Comparison of ENCODE assay signal across 8 cellular contexts in the genomic region with DNA sequence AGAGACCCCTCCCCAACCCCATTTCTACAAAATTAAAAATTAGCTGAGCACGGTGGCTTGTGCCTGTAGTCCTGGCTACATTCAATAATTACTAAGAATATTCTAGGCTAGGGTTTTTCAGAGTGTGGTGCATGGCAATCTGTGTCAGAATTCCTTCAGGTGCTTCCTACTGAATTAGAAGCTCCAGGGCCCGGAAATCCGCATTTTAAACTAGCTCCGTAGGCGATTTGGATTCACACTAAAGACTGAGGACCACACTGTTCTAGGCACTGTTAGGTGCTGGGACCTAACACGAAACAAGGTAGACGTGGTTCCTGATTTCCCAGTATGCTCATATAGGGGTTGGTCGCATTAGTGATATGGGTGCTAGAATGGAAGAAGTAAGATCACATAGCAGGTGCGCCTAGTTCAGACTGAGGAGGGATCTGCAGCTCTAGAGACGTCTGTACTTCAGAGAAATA. TPM values are rescaled to one million over a fixed set of nuclear protein-coding genes. Genes with fewer than 3 reads are reported as not detected.
DNase-seq lines count a peak whose midpoint lies in the region; ATAC-seq and TF ChIP-seq lines count a peak whose summit lies in the region.

No MANE protein-coding gene starts in this region.

- H3K27me3 Mint-ChIP-seq in activated naive CD8-positive, alpha-beta T cell = no peaks in the 10 kb centered on the region

- no peak for TF ChIP-seq POLR2A in thyroid gland (IDR thresholded peaks at IDR 0.05)
- TF ChIP-seq POLR2A in erythroblast (IDR thresholded peaks at IDR 0.05; ENCODE audit: low read length) = no peak

- no peaks in the 10 kb centered on the region for H3K27me3 ChIP-seq in thyroid gland

- no peaks in the 10 kb centered on the region for H3K9me3 Mint-ChIP-seq in activated naive CD8-positive, alpha-beta T cell (ENCODE audit: low read depth)

- peak; percentile 25 for ATAC-seq in HG02678 (IDR thresholded peaks at IDR 0.05; ENCODE audit: unreplicated experiment)

- 12 to 19% methylated on average over 10 of the region's 10 CpGs for WGBS in thyroid gland, 2 donors

- peak overlapping the region; percentile 96 for H3K27ac Mint-ChIP-seq in activated naive CD8-positive, alpha-beta T cell

- peaks cover 45% of the 10 kb centered on the region for H3K4me1 Mint-ChIP-seq in activated naive CD8-positive, alpha-beta T cell (ENCODE audit: low read depth)

- no peak for DNase-seq in GM12865 (ENCODE audit: low read depth)
- DNase-seq in kidney glomerular epithelial cell (lab: John Stamatoyannopoulos, UW) = peak; percentile 73
- DNase-seq in thyroid gland = no peak
- no peak for DNase-seq in AG08395 (ENCODE audit: low spot score)
- no peak for DNase-seq in A172 (ENCODE audit: low spot score)
- DNase-seq in erythroblast (lab: John Stamatoyannopoulos, UW) = no peak

- H3K4me3 Mint-ChIP-seq in activated naive CD8-positive, alpha-beta T cell = peak overlapping the region; percentile 94

- H3K9me3 ChIP-seq in thyroid gland = no peaks in the 10 kb centered on the region

- H3K4me3 ChIP-seq in GM12865 (ENCODE audit: low read depth, low read length) = peak overlapping the region; percentile 51
- H3K4me3 ChIP-seq in thyroid gland (replicated peaks in 1 of 3) = peak overlapping the region in 2 of 3 donors; percentile 2 to 54

- H3K36me3 ChIP-seq in thyroid gland = peaks cover 13 to 28% of the 10 kb centered on the region in 2 donors

- H3K27ac ChIP-seq in thyroid gland = peak overlapping the region; percentile 81 to 97 (median 94)

- TF ChIP-seq CTCF in GM12865 (IDR thresholded peaks at IDR 0.05; ENCODE audit: insufficient read depth, low read depth, low read length, missing control alignments) (no peak), thyroid gland (IDR thresholded peaks at IDR 0.05) (no peak)

- intact Hi-C loops in thyroid gland (cut with DNase I) = no loop called here

- peaks cover 17 to 27% of the 10 kb centered on the region in 2 donors for H3K4me1 ChIP-seq in thyroid gland

- peaks cover 4% of the 10 kb centered on the region for H3K36me3 Mint-ChIP-seq in activated naive CD8-positive, alpha-beta T cell

RNA-seq across cellular contexts. Expression of a gene that starts 0.6 kb away (rescaled TPM):
- 100 to 1,000 TPM in 2 of 4 donors, 10 to 100 TPM in 2; 78.7 to 131 (median 92.0) TPM for total RNA-seq in thyroid gland
- 44.1 and 57.6 TPM in 2 replicates for total RNA-seq in A172 (2014; rRNA removed; shearing (Covaris generic))

RNA-seq across cellular contexts. Expression of a gene that starts 12.7 kb away (rescaled TPM):
- 10 to 100 TPM; 29.6 to 96.8 (median 63.6) TPM for total RNA-seq in thyroid gland
- total RNA-seq in A172 (2014; rRNA removed; shearing (Covaris generic)) = 41.2 and 41.9 TPM in 2 replicates

RNA-seq across cellular contexts. Expression of a gene that starts 23.4 kb away (rescaled TPM):
- total RNA-seq in thyroid gland = 10 to 100 TPM; 48.8 to 59.3 (median 54.6) TPM
- total RNA-seq in A172 (2014; rRNA removed; shearing (Covaris generic)) = 59.0 and 60.7 TPM in 2 replicates

RNA-seq across cellular contexts. Expression of a gene that starts 23.6 kb away (rescaled TPM):
- total RNA-seq in thyroid gland = 10 to 100 TPM; 38.1 to 66.4 (median 45.5) TPM
- 23.6 and 24.7 TPM in 2 replicates for total RNA-seq in A172 (2014; rRNA removed; shearing (Covaris generic))

RNA-seq across cellular contexts. Expression of a gene that starts 27.9 kb away (rescaled TPM):
- total RNA-seq in thyroid gland = 100 to 1,000 TPM in 2 of 4 donors, 10 to 100 TPM in 2; 82.3 to 122 (median 100) TPM
- total RNA-seq in A172 (2014; rRNA removed; shearing (Covaris generic)) = 120 and 125 TPM in 2 replicates
